10 cellular contexts compared by ENCODE assay signal in genomic region chr1:94044290-94044790, GRCh38.
A peak's percentile ranks its signal among the peaks of the same experiment; 100 is the strongest.
DNase-seq lines count a peak whose midpoint lies in the region; ATAC-seq, FAIRE-seq and TF ChIP-seq lines count a peak whose summit lies in the region.
"Had no signal": no experiment of that assay in that cellular context is flagged by ENCODE, and none has a peak within 500 bp of the region (broad histone marks: within the 10 kb centered on the region; RNA-seq: fewer than 3 reads in every experiment).

No MANE protein-coding gene starts in this region.

- intact Hi-C loops in mucosa of descending colon (cut with DNase I, micrococcal nuclease), result no loop called here

- H3K9me3 ChIP-seq in A549, result no peaks in the 10 kb centered on the region
- no peaks in the 10 kb centered on the region for H3K9me3 ChIP-seq in duodenal mucosa (ENCODE audit: control insufficient read depth in 1 of 2, low read length in 2 of 2)
- no peaks in the 10 kb centered on the region for H3K9me3 ChIP-seq in mucosa of descending colon

- ATAC-seq in A549 (no peak), mucosa of descending colon (peak; percentile 72), HG03565 (IDR thresholded peaks at IDR 0.05; ENCODE audit: unreplicated experiment) (no peak)

- no peak overlapping the region for H3K9ac ChIP-seq in duodenal mucosa (ENCODE audit: low read depth in 1 of 2, low read length in 2 of 2)

- CTCF ChIA-PET in A549 (lab: Yijun Ruan, JAX), result interaction anchor here (1.2 to 32.3 kb wide), 9 partner anchors 16 to 423 kb away, joined by 3 to 840 read pairs (median 15); no protein-coding TSS in a partner anchor

- H3K4me3 ChIP-seq in A549, result no peak overlapping the region
- peak overlapping the region; percentile 19 to 43 for H3K4me3 ChIP-seq in duodenal mucosa (ENCODE audit: low read depth in 1 of 2, low read length in 2 of 2)
- H3K4me3 ChIP-seq in mucosa of descending colon, result no peak overlapping the region

- H3K27me3 ChIP-seq in duodenal mucosa (ENCODE audit: control insufficient read depth in 1 of 2, insufficient read depth in 2 of 2, low read length in 2 of 2), result no peaks in the 10 kb centered on the region

- TF ChIP-seq POLR2A in A549 (IDR thresholded peaks at IDR 0.05; ENCODE audit: low read length), result no peak

- no peak for FAIRE-seq in A549 (lab: Jason Lieb, UNC)

- H3K4me2 ChIP-seq in A549, result no peak overlapping the region

- H3K27ac ChIP-seq in A549 (peak overlapping the region; percentile 49 to 83; a peak in 4 of 6 replicates), duodenal mucosa (ENCODE audit: low read depth, low read length) (peak overlapping the region; percentile 36)
- H3K27ac ChIP-seq: WERI-Rb-1 had no signal

- H3K4me1 ChIP-seq in A549, result peaks cover 8% of the 10 kb centered on the region
- H3K4me1 ChIP-seq in duodenal mucosa (ENCODE audit: control insufficient read depth in 1 of 2, insufficient read depth in 2 of 2, low read length in 2 of 2), result peaks cover 8% of the 10 kb centered on the region in 2 donors
- no peaks in the 10 kb centered on the region for H3K4me1 ChIP-seq in mucosa of descending colon (ENCODE audit: low read depth)

- no peak for TF ChIP-seq CTCF in A549 (IDR thresholded peaks at IDR 0.05)
- no peak for TF ChIP-seq CTCF in mucosa of descending colon (IDR thresholded peaks at IDR 0.05)

- 92% methylated on average over 9 of the region's 9 CpGs for WGBS in A549 (ENCODE audit: missing lambda C conversion rate)

- POLR2A ChIA-PET in A549 (lab: Yijun Ruan, JAX), result interaction anchor here (0.6 to 1.4 kb wide), 3 partner anchors 10 to 285 kb away, joined by 3 to 5 read pairs (median 3); partner anchors contain the start of gene ARHGAP29

- TF ChIP-seq RAD21 in A549 (conservative IDR thresholded peaks at IDR 0.05 in 1 of 2, IDR thresholded peaks at IDR 0.05 in 1 of 2), result no peak

- H3K36me3 ChIP-seq in duodenal mucosa (ENCODE audit: control insufficient read depth in 1 of 2, insufficient read depth in 2 of 2, low read length in 2 of 2) (no peaks in the 10 kb centered on the region), mucosa of descending colon (ENCODE audit: low read depth) (no peaks in the 10 kb centered on the region)

- no peak for TF ChIP-seq EP300 in A549 (IDR thresholded peaks at IDR 0.05)

- DNase-seq in A549 (ENCODE audit: low read depth in 1 of 2, low spot score in 1 of 2) (no peak), NCI-H2227 treated with DMSO at 0.1 percent for 48 hours (lab: John Stamatoyannopoulos, UW) (peak; percentile 20), mucosa of descending colon (peak in 2 of 3 donors; percentile 41 to 49), amniotic stem cell (lab: John Stamatoyannopoulos, UW) (no peak)
- DNase-seq in stimulated activated CD4-positive, alpha-beta T cell treated with anti-CD3 and anti-CD28 coated beads, Interleukin-15, amount 100 ng/mL, for 24 hours, result no peak
- DNase-seq in activated naive CD4-positive, alpha-beta T cell treated with Interleukin-2 at 50 U/mL for 16 hours, result no peak
- DNase-seq: stimulated activated CD4-positive, alpha-beta T cell treated with anti-CD3 and anti-CD28 coated beads, Interleukin-1b, Interleukin-23, amount 100 ng/mL, for 48 hours; WERI-Rb-1 had no signal

TF ChIP-seq in A549, 52 proteins besides CTCF, POLR2A, EP300 and RAD21:
- TF ChIP-seq NR3C1 (IDR thresholded peaks at IDR 0.05) (no peak), CBX2 (IDR thresholded peaks at IDR 0.05; ENCODE audit: borderline replicate concordance, low read depth) (no peak), CBX8 (IDR thresholded peaks at IDR 0.05) (no peak), POLR2AphosphoS2 (conservative IDR thresholded peaks at IDR 0.05; ENCODE audit: low read length) (no peak), RCOR1 (IDR thresholded peaks at IDR 0.05; ENCODE audit: low read depth, low read length) (no peak), TFCP2L1 (CRISPR knock-in tag; IDR thresholded peaks at IDR 0.05) (no peak), BCL3 (IDR thresholded peaks at IDR 0.05) (no peak), ZFP36 (IDR thresholded peaks at IDR 0.05; ENCODE audit: borderline replicate concordance, partially characterized antibody) (no peak), ZC3H11A (IDR thresholded peaks at IDR 0.05) (no peak), RNF2 (IDR thresholded peaks at IDR 0.05; ENCODE audit: borderline replicate concordance, low read depth) (no peak), CEBPB (IDR thresholded peaks at IDR 0.05) (no peak)

Comparison
In these comparisons a context has a peak if more than half of its experiments do, and no peak if none do; other contexts are left out.
1. DNase-seq: peak in NCI-H2227 treated with DMSO at 0.1 percent for 48 hours (single experiment) and mucosa of descending colon (2 of 3); none in A549 (0 of 2), stimulated activated CD4-positive, alpha-beta T cell treated with anti-CD3 and anti-CD28 coated beads, Interleukin-15, amount 100 ng/mL, for 24 hours (single experiment), activated naive CD4-positive, alpha-beta T cell treated with Interleukin-2 at 50 U/mL for 16 hours (single experiment) and amniotic stem cell (single experiment).
2. H3K4me3 ChIP-seq: peak in duodenal mucosa (2 of 2); none in A549 (single experiment) and mucosa of descending colon (single experiment).